In the genomic region with DNA sequence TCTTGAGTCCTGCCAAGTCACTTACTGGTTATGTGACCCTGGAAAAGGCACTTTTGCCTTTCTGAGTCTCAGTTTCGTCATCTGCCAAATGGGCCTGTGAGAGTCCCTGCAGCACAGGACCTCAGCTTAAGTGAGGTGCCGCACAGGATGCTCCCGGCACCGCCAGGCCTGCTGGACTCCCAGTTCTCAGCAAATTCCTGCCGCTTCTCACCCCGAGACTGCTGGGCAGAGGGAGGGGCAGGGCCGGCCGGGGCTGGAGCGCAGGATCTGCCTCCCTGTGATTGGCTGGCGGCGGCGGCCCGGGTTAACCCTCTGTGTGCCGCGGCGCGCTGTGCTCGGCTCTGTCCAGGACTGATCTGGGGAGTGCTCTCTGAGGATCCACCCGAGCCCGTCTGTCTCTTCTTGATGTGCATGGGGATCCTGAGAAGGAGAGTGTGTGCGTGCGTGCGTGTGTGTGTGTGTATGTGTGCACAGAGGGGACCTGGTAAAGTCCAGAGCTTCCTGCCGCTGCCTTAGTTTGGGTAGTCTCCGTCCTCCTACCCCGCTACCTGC, we compare ENCODE assay signal across 8 cellular contexts. TPM values are rescaled to one million over a fixed set of nuclear protein-coding genes. Genes with fewer than 3 reads are reported as not detected.
DNase-seq lines count a peak whose midpoint lies in the region; ATAC-seq, FAIRE-seq and TF ChIP-seq lines count a peak whose summit lies in the region.

No MANE protein-coding gene starts in this region.

- peak overlapping the region; percentile 91 for H3K56ac ChIP-seq in mesendoderm (ENCODE audit: low read length)

- H3K4me3 Mint-ChIP-seq in T-helper 1 cell treated with Interleukin-12 subunit alpha and Interleukin-12 subunit beta and Interleukin-4 antibody, amounts not matched to agents 30 μg/mL and 1 μg/mL, for 36 hours, result peak overlapping the region; percentile 79

- H3K36me3 Mint-ChIP-seq in T-helper 1 cell treated with Interleukin-12 subunit alpha and Interleukin-12 subunit beta and Interleukin-4 antibody, amounts not matched to agents 30 μg/mL and 1 μg/mL, for 36 hours (ENCODE audit: low read depth), result peaks cover 39% of the 10 kb centered on the region

- peak overlapping the region in 2 of 3 experiments; percentile 49 for H3K4me3 ChIP-seq in endothelial cell of umbilical vein (replicated peaks in 1 of 3; ENCODE audit: insufficient read depth in 1 of 3, low read depth in 1 of 3, low read length in 3 of 3)
- peak overlapping the region; percentile 79 for H3K4me3 ChIP-seq in mesendoderm (ENCODE audit: low read length)
- H3K4me3 ChIP-seq in tibial artery, result peak overlapping the region; percentile 57

- H3K9me3 ChIP-seq in endothelial cell of umbilical vein (replicated peaks; ENCODE audit: control insufficient read depth, insufficient read depth, low read length), result no peaks in the 10 kb centered on the region
- H3K9me3 ChIP-seq in tibial artery, result no peaks in the 10 kb centered on the region

- FAIRE-seq in endothelial cell of umbilical vein (lab: Jason Lieb, UNC), result peak; percentile 84

- no peaks in the 10 kb centered on the region for H3K27me3 Mint-ChIP-seq in T-helper 1 cell treated with Interleukin-12 subunit alpha and Interleukin-12 subunit beta and Interleukin-4 antibody, amounts not matched to agents 30 μg/mL and 1 μg/mL, for 36 hours (ENCODE audit: low read depth)

- no peak overlapping the region for H2BK5ac ChIP-seq in mesendoderm (ENCODE audit: low read length)

- no peaks in the 10 kb centered on the region for H3K27me3 ChIP-seq in endothelial cell of umbilical vein (ENCODE audit: control insufficient read depth in 2 of 2, insufficient read depth in 2 of 2, low read length in 2 of 2)
- no peaks in the 10 kb centered on the region for H3K27me3 ChIP-seq in mesendoderm (ENCODE audit: insufficient read depth, low read length, poor library complexity)
- H3K27me3 ChIP-seq in tibial artery, result no peaks in the 10 kb centered on the region

- no peak overlapping the region for H2BK15ac ChIP-seq in mesendoderm (replicated peaks; ENCODE audit: low read depth)

- no peak overlapping the region for H2AFZ ChIP-seq in endothelial cell of umbilical vein (ENCODE audit: low read depth, low read length)

- H3K4me1 ChIP-seq in endothelial cell of umbilical vein (ENCODE audit: control insufficient read depth, extremely low read depth, insufficient read depth, low read length) (peaks cover 22% of the 10 kb centered on the region), mesendoderm (ENCODE audit: control insufficient read depth, low read depth, low read length) (peaks cover 7% of the 10 kb centered on the region), tibial artery (peaks cover 0 to 47% (median 45%) of the 10 kb centered on the region in 4 donors)

- BruUV-seq in endothelial cell of umbilical vein (replicated peaks; lab: Mats Ljungman, UMichigan), result no TSS peak

- no peak overlapping the region for H2BK120ac ChIP-seq in mesendoderm (ENCODE audit: low read depth, low read length)

- DNase-seq in NCI-H345 (lab: John Stamatoyannopoulos, UW) (peak; percentile 19), NCI-H345 treated with DMSO at 0.1 percent for 48 hours (lab: John Stamatoyannopoulos, UW; ENCODE audit: unreplicated experiment) (no peak), endothelial cell of umbilical vein (ENCODE audit: low read depth, low spot score) (peak; percentile 53), mesendoderm (peak; percentile 88), tibial artery (peak in 1 of 2 donors; percentile 85), NCI-H1092 treated with DMSO at 0.1 percent for 48 hours (lab: John Stamatoyannopoulos, UW) (no peak)

- H3K79me2 ChIP-seq in endothelial cell of umbilical vein (ENCODE audit: control insufficient read depth, insufficient read depth, low read length), result peaks cover 65% of the 10 kb centered on the region
- peaks cover 52% of the 10 kb centered on the region for H3K79me2 ChIP-seq in mesendoderm (ENCODE audit: control insufficient read depth, insufficient read depth, low read length)

- no CpG with 5 or more reads among the region's 26 CpGs for WGBS in mesendoderm (ENCODE audit: extremely low coverage, insufficient coverage, low lambda C conversion rate)

- no peak overlapping the region for H4K8ac ChIP-seq in mesendoderm (ENCODE audit: low read depth, low read length)

- H3K18ac ChIP-seq in mesendoderm (ENCODE audit: low read length), result no peak overlapping the region

- dilution Hi-C loops in endothelial cell of umbilical vein (cut with MboI; ENCODE audit: extremely low pct_ligation_motif_present, low sequenced_read_pairs), result no loop called here

- ATAC-seq in HG03521 (IDR thresholded peaks at IDR 0.05; ENCODE audit: unreplicated experiment), result peak; percentile 11

- no peak overlapping the region for H2AK5ac ChIP-seq in mesendoderm (ENCODE audit: low read length)

- intact Hi-C loops in endothelial cell of umbilical vein (cut with micrococcal nuclease), result loop anchor here (1.0 to 2.0 kb wide), 5 partner anchors 8 to 115 kb away; partner anchors contain the start of genes PSMD9 and SETD1B
- intact Hi-C loops in tibial artery (cut with DNase I; ENCODE audit: low total_unique reads), result loop anchor here (1.0 to 5.0 kb wide), 2 partner anchors 18 to 75 kb away; partner anchors contain the start of gene PSMD9

- H3K9ac ChIP-seq in endothelial cell of umbilical vein (replicated peaks; ENCODE audit: extremely low read depth, insufficient read depth, low read length) (no peak overlapping the region), mesendoderm (ENCODE audit: low read length) (peak overlapping the region; percentile 85)

- H3K23ac ChIP-seq in mesendoderm (ENCODE audit: low read length), result no peak overlapping the region

- H3K27ac Mint-ChIP-seq in T-helper 1 cell treated with Interleukin-12 subunit alpha and Interleukin-12 subunit beta and Interleukin-4 antibody, amounts not matched to agents 30 μg/mL and 1 μg/mL, for 36 hours, result peak overlapping the region; percentile 28

- CTCF ChIA-PET in endothelial cell of umbilical vein (lab: Charles Lee), result interaction anchor here (0.6 to 12.8 kb wide), 33 partner anchors 11 to 424 kb away, joined by 3 to 774 read pairs (median 5); partner anchors contain the start of genes CFAP251, PSMD9, RHOF and SETD1B

- no peak overlapping the region for H4K5ac ChIP-seq in mesendoderm (ENCODE audit: low read length)

- no peak for TF ChIP-seq POLR2A in endothelial cell of umbilical vein (IDR thresholded peaks at IDR 0.05; ENCODE audit: low read depth, low read length)

- peaks cover 32% of the 10 kb centered on the region for H3K79me1 ChIP-seq in mesendoderm (ENCODE audit: low read length)

- POLR2A ChIA-PET in endothelial cell of umbilical vein (lab: Charles Lee), result interaction anchor here (2.4 to 2.5 kb wide), 2 partner anchors 10 to 16 kb away, joined by 20 to 37 read pairs; partner anchors contain the start of gene RHOF

- H3K36me3 ChIP-seq in endothelial cell of umbilical vein (ENCODE audit: control insufficient read depth in 2 of 2, extremely low read depth in 1 of 2, insufficient read depth in 2 of 2, low read length in 2 of 2) (peaks cover 8 to 50% of the 10 kb centered on the region in 2 experiments), mesendoderm (ENCODE audit: control insufficient read depth, insufficient read depth, low read length) (peaks cover 8% of the 10 kb centered on the region), tibial artery (peaks cover 50 to 78% (median 70%) of the 10 kb centered on the region in 3 donors)

- H4K20me1 ChIP-seq in endothelial cell of umbilical vein (replicated peaks; ENCODE audit: control insufficient read depth, extremely low read depth, insufficient read depth, low read length), result no peaks in the 10 kb centered on the region

- H3K9me3 Mint-ChIP-seq in T-helper 1 cell treated with Interleukin-12 subunit alpha and Interleukin-12 subunit beta and Interleukin-4 antibody, amounts not matched to agents 30 μg/mL and 1 μg/mL, for 36 hours, result no peaks in the 10 kb centered on the region

- peaks cover 24% of the 10 kb centered on the region for H3K4me1 Mint-ChIP-seq in T-helper 1 cell treated with Interleukin-12 subunit alpha and Interleukin-12 subunit beta and Interleukin-4 antibody, amounts not matched to agents 30 μg/mL and 1 μg/mL, for 36 hours (ENCODE audit: low read depth)

- no peak overlapping the region for H3K27ac ChIP-seq in endothelial cell of umbilical vein (ENCODE audit: insufficient read depth, low read depth, low read length)
- peak overlapping the region; percentile 51 for H3K27ac ChIP-seq in mesendoderm (ENCODE audit: low read depth, low read length)
- H3K27ac ChIP-seq in tibial artery, result peak overlapping the region; percentile 74 to 88

- H3K4me2 ChIP-seq in endothelial cell of umbilical vein (ENCODE audit: insufficient read depth, low read length) (peak overlapping the region; percentile 43), mesendoderm (ENCODE audit: low read length) (peak overlapping the region; percentile 97)

- no peak overlapping the region for H3K4ac ChIP-seq in mesendoderm (ENCODE audit: low read depth, low read length)

- TF ChIP-seq CTCF in endothelial cell of umbilical vein (IDR thresholded peaks at IDR 0.05; ENCODE audit: extremely low read depth in 1 of 2, insufficient read depth in 1 of 2, low read depth in 1 of 2, low read length in 2 of 2) (no peak), tibial artery (IDR thresholded peaks at IDR 0.05) (no peak)

- no peaks in the 10 kb centered on the region for H3K9me1 ChIP-seq in endothelial cell of umbilical vein (replicated peaks; ENCODE audit: control insufficient read depth, extremely low read depth, insufficient read depth, low read length)

RNA-seq across cellular contexts. Expression of gene SETD1B, which starts 8.6 kb away (rescaled TPM):
- 27.0 and 28.1 TPM in 2 replicates for total RNA-seq in endothelial cell of umbilical vein
- polyA plus RNA-seq in endothelial cell of umbilical vein, result 2.3 and 2.6 TPM in 2 replicates
- polyA plus RNA-seq in endothelial cell of umbilical vein (2011; cell fraction: cytosol; rRNA removed), result 3.2 TPM in 2 replicates
- polyA plus RNA-seq in endothelial cell of umbilical vein (2011; cell fraction: nucleus; rRNA removed), result 6.7 and 7.0 TPM in 2 replicates
- 8.4 and 9.7 TPM in 2 replicates for polyA plus RNA-seq in endothelial cell of umbilical vein (2012)
- polyA minus RNA-seq in endothelial cell of umbilical vein, result 3.3 and 4.1 TPM in 2 replicates
- polyA minus RNA-seq in endothelial cell of umbilical vein (2011; cell fraction: cytosol; rRNA and poly(A)+ RNA removed), result 8.3 TPM
- polyA minus RNA-seq in endothelial cell of umbilical vein (2011; cell fraction: nucleus; rRNA and poly(A)+ RNA removed), result 3.2 and 7.0 TPM in 2 replicates
- 11.4 TPM for polyA plus RNA-seq in mesendoderm (2013, experiment 1 of 2)
- polyA plus RNA-seq in mesendoderm (2013, experiment 2 of 2), result 11.6 TPM

RNA-seq across cellular contexts. Expression of gene RHOF, which starts 18.9 kb away (rescaled TPM):
- 22.2 and 22.3 TPM in 2 replicates for total RNA-seq in endothelial cell of umbilical vein
- polyA plus RNA-seq in endothelial cell of umbilical vein, result 9.3 and 12.0 TPM in 2 replicates
- polyA plus RNA-seq in endothelial cell of umbilical vein (2011; cell fraction: cytosol; rRNA removed), result 4.9 and 5.7 TPM in 2 replicates
- 35.7 and 45.9 TPM in 2 replicates for polyA plus RNA-seq in endothelial cell of umbilical vein (2011; cell fraction: nucleus; rRNA removed)
- 7.8 and 15.5 TPM in 2 replicates for polyA plus RNA-seq in endothelial cell of umbilical vein (2012)
- 9.0 and 9.7 TPM in 2 replicates for polyA minus RNA-seq in endothelial cell of umbilical vein
- polyA minus RNA-seq in endothelial cell of umbilical vein (2011; cell fraction: cytosol; rRNA and poly(A)+ RNA removed), result 146 TPM
- 36.3 and 41.7 TPM in 2 replicates for polyA minus RNA-seq in endothelial cell of umbilical vein (2011; cell fraction: nucleus; rRNA and poly(A)+ RNA removed)
- 15.5 TPM for polyA plus RNA-seq in mesendoderm (2013, experiment 1 of 2)
- 15.0 TPM for polyA plus RNA-seq in mesendoderm (2013, experiment 2 of 2)

RNA-seq across cellular contexts. Expression of gene HPD, which starts 46.3 kb away (rescaled TPM):
- not detected in 2 replicates for total RNA-seq in endothelial cell of umbilical vein
- not detected in 2 replicates for polyA plus RNA-seq in endothelial cell of umbilical vein
- polyA plus RNA-seq in endothelial cell of umbilical vein (2011; cell fraction: cytosol; rRNA removed), result not detected in 2 replicates
- polyA plus RNA-seq in endothelial cell of umbilical vein (2011; cell fraction: nucleus; rRNA removed), result not detected in 2 replicates
- polyA plus RNA-seq in endothelial cell of umbilical vein (2012), result not detected in 2 replicates
- polyA minus RNA-seq in endothelial cell of umbilical vein, result not detected in 2 replicates
- 3.2 TPM for polyA minus RNA-seq in endothelial cell of umbilical vein (2011; cell fraction: cytosol; rRNA and poly(A)+ RNA removed)
- polyA minus RNA-seq in endothelial cell of umbilical vein (2011; cell fraction: nucleus; rRNA and poly(A)+ RNA removed), result not detected in 2 replicates
- 0.46 TPM for polyA plus RNA-seq in mesendoderm (2013, experiment 1 of 2)
- 0.42 TPM for polyA plus RNA-seq in mesendoderm (2013, experiment 2 of 2)

Comparison
In these comparisons a context has a peak if more than half of its experiments do, and no peak if none do; other contexts are left out.
1. DNase-seq: peak in NCI-H345 (single experiment), endothelial cell of umbilical vein (single experiment) and mesendoderm (single experiment); none in NCI-H345 treated with DMSO at 0.1 percent for 48 hours (single experiment) and NCI-H1092 treated with DMSO at 0.1 percent for 48 hours (single experiment).
2. Peak in every context shown above with its lines, with median percentiles within 50 percentile points of each other: H3K4me3 ChIP-seq.